ENCODE assay signal across 31 cellular contexts in genomic region chr1:228434674-228435073, GRCh38. TPM values are rescaled to one million over a fixed set of nuclear protein-coding genes. Genes with fewer than 3 reads are reported as not detected.
DNase-seq lines count a peak whose midpoint lies in the region; ATAC-seq, FAIRE-seq and TF ChIP-seq lines count a peak whose summit lies in the region.
"Had no signal": no experiment of that assay in that cellular context is flagged by ENCODE, and none has a peak within 500 bp of the region (broad histone marks: within the 10 kb centered on the region; RNA-seq: fewer than 3 reads in every experiment).

No MANE protein-coding gene starts in this region.

- TF ChIP-seq CTCF in A549 (IDR thresholded peaks at IDR 0.05) (no peak), tibial artery (IDR thresholded peaks at IDR 0.05) (no peak)

- no peak for TF ChIP-seq RAD21 in A549 (conservative IDR thresholded peaks at IDR 0.05 in 1 of 2, IDR thresholded peaks at IDR 0.05 in 1 of 2)

- DNase-seq in A549 (ENCODE audit: low read depth in 1 of 2, low spot score in 1 of 2) (peak in 1 of 2 experiments; percentile 24), ELR (ENCODE audit: low read depth) (peak; percentile 14), amniotic epithelial cell (ENCODE audit: low read depth) (peak; percentile 47), iPS-NIHi11 (ENCODE audit: low spot score) (peak; percentile 55), Right ventricle myocardium inferior (ENCODE audit: missing footprints) (no peak), tibial artery (no peak)
- DNase-seq: ACHN; activated CD4-positive, alpha-beta T cell treated with anti-CD3 and anti-CD28 coated beads for 48 hours; amygdala; brain microvascular endothelial cell; Calu3; DMS79 treated with DMSO at 0.1 percent for 48 hours; hypothalamus; mesenchymal stem cell; NCI-H1436 treated with DMSO at 0.1 percent for 48 hours; NCI-H2081 treated with DMSO at 0.1 percent for 48 hours; NCI-H226; NCI-H526 treated with DMSO at 0.1 percent for 48 hours; stimulated activated CD4-positive, alpha-beta T cell treated with anti-CD3 and anti-CD28 coated beads, Interleukin-2, amount 100 ng/mL, for 24 hours; stimulated activated naive CD8-positive, alpha-beta T cell treated with anti-CD3 and anti-CD28 coated beads, Interleukin-15, Interleukin-2, amounts not matched to agents 100 U/mL and 50 U/mL, for 24 hours; T1000 had no signal

- peaks cover 0 to 34% of the 10 kb centered on the region in 2 donors for H3K27me3 ChIP-seq in tibial artery
- H3K27me3 ChIP-seq: Peyer's patch had no signal

- CTCF ChIA-PET in A549 (lab: Yijun Ruan, JAX), result interaction anchor here (0.6 to 1.1 kb wide), 3 partner anchors 54 to 67 kb away, joined by 3 to 4 read pairs (median 3); no protein-coding TSS in a partner anchor

- POLR2A ChIA-PET in A549 (lab: Yijun Ruan, JAX), result no interaction called here

- H3K4me3 ChIP-seq in A549, result no peak overlapping the region
- no peak overlapping the region for H3K4me3 ChIP-seq in tibial artery
- H3K4me3 ChIP-seq: Peyer's patch had no signal

- H3K9me3 ChIP-seq in A549 (no peaks in the 10 kb centered on the region), tibial artery (no peaks in the 10 kb centered on the region)
- H3K9me3 ChIP-seq: Peyer's patch had no signal

- TF ChIP-seq EP300 in A549 (IDR thresholded peaks at IDR 0.05), result no peak

- H3K4me1 ChIP-seq in A549 (no peaks in the 10 kb centered on the region), tibial artery (no peaks in the 10 kb centered on the region)
- H3K4me1 ChIP-seq: parathyroid adenoma, Peyer's patch had no signal

- H3K27ac ChIP-seq in A549 (no peak overlapping the region), tibial artery (no peak overlapping the region)
- H3K27ac ChIP-seq: brain microvascular endothelial cell, C4-2B, parathyroid adenoma, Peyer's patch, VCaP had no signal

- WGBS in A549 (ENCODE audit: missing lambda C conversion rate), result 72% methylated on average over 4 of the region's 4 CpGs

- no peaks in the 10 kb centered on the region for H3K36me3 ChIP-seq in tibial artery
- H3K36me3 ChIP-seq: brain microvascular endothelial cell, Peyer's patch had no signal

- no peak for FAIRE-seq in A549 (lab: Jason Lieb, UNC)
- FAIRE-seq: H54, urothelium cell line had no signal

- TF ChIP-seq POLR2A in A549 (IDR thresholded peaks at IDR 0.05; ENCODE audit: low read length), result no peak

- no peak overlapping the region for H3K4me2 ChIP-seq in A549

- ATAC-seq in A549 (peak; percentile 9 to 35; a peak in 2 of 6 replicates), GM21390 (IDR thresholded peaks at IDR 0.05; ENCODE audit: unreplicated experiment) (no peak), Right ventricle myocardium inferior (no peak), GM19452 (IDR thresholded peaks at IDR 0.05; ENCODE audit: unreplicated experiment) (no peak)
- ATAC-seq: left lobe of liver; stimulated activated naive CD8-positive, alpha-beta T cell treated with anti-CD3 and anti-CD28 coated beads, Interleukin-15, Interleukin-2, amounts not matched to agents 100 U/mL and 50 U/mL, for 24 hours had no signal

- intact Hi-C loops in Right ventricle myocardium inferior (cut with DNase I), result no loop called here
- intact Hi-C loops in tibial artery (cut with DNase I; ENCODE audit: low total_unique reads), result no loop called here

TF ChIP-seq in A549, 52 proteins besides CTCF, POLR2A, EP300 and RAD21:
- no peak for TF ChIP-seq TP53 (CRISPR knock-in tag; IDR thresholded peaks at IDR 0.05)
- TF ChIP-seq ATOH8 (CRISPR knock-in tag; IDR thresholded peaks at IDR 0.05; ENCODE audit: low read depth), result no peak
- TF ChIP-seq HOXB13 (CRISPR knock-in tag; IDR thresholded peaks at IDR 0.05; ENCODE audit: low read depth), result no peak
- no peak for TF ChIP-seq BHLHE40 (IDR thresholded peaks at IDR 0.05; ENCODE audit: low read depth, low read length)
- no peak for TF ChIP-seq RARB (CRISPR knock-in tag; IDR thresholded peaks at IDR 0.05)
- no peak for TF ChIP-seq KDM5A (IDR thresholded peaks at IDR 0.05)
- TF ChIP-seq FOXS1 (CRISPR knock-in tag; IDR thresholded peaks at IDR 0.05), result no peak
- TF ChIP-seq NFE2L2 (conservative IDR thresholded peaks at IDR 0.05; ENCODE audit: low read length), result no peak
- no peak for TF ChIP-seq ZNF302 (CRISPR knock-in tag; IDR thresholded peaks at IDR 0.05)

RNA-seq across cellular contexts. Expression of gene TRIM17, which starts 18.0 kb away (rescaled TPM):
- polyA plus RNA-seq in A549 (2011; rRNA removed) (not detected in 2 replicates), A549 (2017; fragmentation: RNase III; extraction: RNeasy Plus Mini Kit Qiagen cat#74134 plus additional on column Dnase treatment) (not detected in 3 replicates)
- polyA plus RNA-seq in A549 (2012; cell fraction: cytosol; rRNA removed), result not detected in 2 replicates
- 0.04 TPM in 1 of 2 replicates, not detected in the other for polyA plus RNA-seq in A549 (2012; cell fraction: nucleus; rRNA removed)
- polyA minus RNA-seq in A549 (2011; rRNA and poly(A)+ RNA removed), result not detected in 2 replicates
- total RNA-seq in Right ventricle myocardium inferior, result 0.38 TPM
- total RNA-seq: glomerular endothelial cell, left lobe of liver had no signal

RNA-seq across cellular contexts. Expression of gene TRIM11, which starts 28.0 kb away (rescaled TPM):
- polyA plus RNA-seq in A549 (2011; rRNA removed), result 9.3 and 9.9 TPM in 2 replicates
- 12.2 and 16.1 TPM in 2 replicates for polyA plus RNA-seq in A549 (2012; cell fraction: cytosol; rRNA removed)
- 41.5 and 54.1 TPM in 2 replicates for polyA plus RNA-seq in A549 (2012; cell fraction: nucleus; rRNA removed)
- polyA plus RNA-seq in A549 (2017; fragmentation: RNase III; extraction: RNeasy Plus Mini Kit Qiagen cat#74134 plus additional on column Dnase treatment), result 18.8 to 20.1 TPM (median 20.1 TPM) in 3 replicates
- polyA minus RNA-seq in A549 (2011; rRNA and poly(A)+ RNA removed), result 15.7 and 16.0 TPM in 2 replicates
- 7.7 TPM for total RNA-seq in Right ventricle myocardium inferior

RNA-seq across cellular contexts. Expression of gene RNF187, which starts 52.5 kb away (rescaled TPM):
- polyA plus RNA-seq in A549 (2011; rRNA removed), result 63.9 and 82.8 TPM in 2 replicates
- 54.8 and 62.8 TPM in 2 replicates for polyA plus RNA-seq in A549 (2012; cell fraction: cytosol; rRNA removed)
- polyA plus RNA-seq in A549 (2012; cell fraction: nucleus; rRNA removed), result 45.0 and 45.5 TPM in 2 replicates
- 52.7 to 67.5 TPM (median 64.5 TPM) in 3 replicates for polyA plus RNA-seq in A549 (2017; fragmentation: RNase III; extraction: RNeasy Plus Mini Kit Qiagen cat#74134 plus additional on column Dnase treatment)
- polyA minus RNA-seq in A549 (2011; rRNA and poly(A)+ RNA removed), result 60.3 and 74.0 TPM in 2 replicates
- 85.4 TPM for total RNA-seq in Right ventricle myocardium inferior

Comparison
In these comparisons a context has a peak if more than half of its experiments do, and no peak if none do; other contexts are left out.
1. ATAC-seq: peak in A549 (2 of 2); none in GM21390 (single experiment), Right ventricle myocardium inferior (single experiment) and GM19452 (single experiment).
2. DNase-seq: peak in ELR (single experiment), amniotic epithelial cell (single experiment) and iPS-NIHi11 (single experiment); none in Right ventricle myocardium inferior (single experiment) and tibial artery (0 of 2).